Comparison of ENCODE assay signal across 2 cellular contexts in genomic region chr3:111976254-111976653, GRCh38.
TF ChIP-seq lines count a peak whose summit lies in the region.

No MANE protein-coding gene starts in this region.

TF ChIP-seq in A549, 52 proteins besides CTCF, POLR2A, EP300 and RAD21 (continued from another document):
- no peak for TF ChIP-seq BHLHE40 (IDR thresholded peaks at IDR 0.05; ENCODE audit: low read depth, low read length)
- TF ChIP-seq GATA3 (IDR thresholded peaks at IDR 0.05; ENCODE audit: borderline replicate concordance), result no peak
- no peak for TF ChIP-seq HOXA7 (CRISPR knock-in tag; IDR thresholded peaks at IDR 0.05)
- no peak for TF ChIP-seq FOSB (CRISPR knock-in tag; IDR thresholded peaks at IDR 0.05)
- TF ChIP-seq PHF8 (IDR thresholded peaks at IDR 0.05; ENCODE audit: borderline replicate concordance, low read depth), result no peak
- TF ChIP-seq POLR2AphosphoS2 (conservative IDR thresholded peaks at IDR 0.05; ENCODE audit: low read length), result no peak
- no peak for TF ChIP-seq BCL3 (IDR thresholded peaks at IDR 0.05)
- no peak for TF ChIP-seq NPAS2 (CRISPR knock-in tag; IDR thresholded peaks at IDR 0.05; ENCODE audit: borderline replicate concordance)

TF ChIP-seq in SK-N-SH treated with all-trans-retinoic acid at 6 μM for 48 hours, 23 proteins besides CTCF, POLR2A, EP300 and RAD21 (continued from another document):
- TF ChIP-seq, protein P1, sequence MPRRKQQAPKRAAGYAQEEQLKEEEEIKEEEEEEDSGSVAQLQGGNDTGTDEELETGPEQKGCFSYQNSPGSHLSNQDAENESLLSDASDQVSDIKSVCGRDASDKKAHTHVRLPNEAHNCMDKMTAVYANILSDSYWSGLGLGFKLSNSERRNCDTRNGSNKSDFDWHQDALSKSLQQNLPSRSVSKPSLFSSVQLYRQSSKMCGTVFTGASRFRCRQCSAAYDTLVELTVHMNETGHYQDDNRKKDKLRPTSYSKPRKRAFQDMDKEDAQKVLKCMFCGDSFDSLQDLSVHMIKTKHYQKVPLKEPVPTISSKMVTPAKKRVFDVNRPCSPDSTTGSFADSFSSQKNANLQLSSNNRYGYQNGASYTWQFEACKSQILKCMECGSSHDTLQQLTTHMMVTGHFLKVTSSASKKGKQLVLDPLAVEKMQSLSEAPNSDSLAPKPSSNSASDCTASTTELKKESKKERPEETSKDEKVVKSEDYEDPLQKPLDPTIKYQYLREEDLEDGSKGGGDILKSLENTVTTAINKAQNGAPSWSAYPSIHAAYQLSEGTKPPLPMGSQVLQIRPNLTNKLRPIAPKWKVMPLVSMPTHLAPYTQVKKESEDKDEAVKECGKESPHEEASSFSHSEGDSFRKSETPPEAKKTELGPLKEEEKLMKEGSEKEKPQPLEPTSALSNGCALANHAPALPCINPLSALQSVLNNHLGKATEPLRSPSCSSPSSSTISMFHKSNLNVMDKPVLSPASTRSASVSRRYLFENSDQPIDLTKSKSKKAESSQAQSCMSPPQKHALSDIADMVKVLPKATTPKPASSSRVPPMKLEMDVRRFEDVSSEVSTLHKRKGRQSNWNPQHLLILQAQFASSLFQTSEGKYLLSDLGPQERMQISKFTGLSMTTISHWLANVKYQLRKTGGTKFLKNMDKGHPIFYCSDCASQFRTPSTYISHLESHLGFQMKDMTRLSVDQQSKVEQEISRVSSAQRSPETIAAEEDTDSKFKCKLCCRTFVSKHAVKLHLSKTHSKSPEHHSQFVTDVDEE (CRISPR knock-in tag; IDR thresholded peaks at IDR 0.05), result no peak
- no peak for TF ChIP-seq SNAI2 (CRISPR knock-in tag; IDR thresholded peaks at IDR 0.05)
- no peak for TF ChIP-seq GLIS3 (CRISPR knock-in tag; IDR thresholded peaks at IDR 0.05)
- TF ChIP-seq ZNF565 (CRISPR knock-in tag; conservative IDR thresholded peaks at IDR 0.05; ENCODE audit: low read depth), result no peak
- TF ChIP-seq TOX (CRISPR knock-in tag; IDR thresholded peaks at IDR 0.05; ENCODE audit: borderline replicate concordance), result no peak
- TF ChIP-seq TCF4 (CRISPR knock-in tag; IDR thresholded peaks at IDR 0.05; ENCODE audit: borderline replicate concordance), result no peak
- TF ChIP-seq CSDC2 (CRISPR knock-in tag; IDR thresholded peaks at IDR 0.05), result no peak
- no peak for TF ChIP-seq ZNF8 (CRISPR knock-in tag; IDR thresholded peaks at IDR 0.05)
- TF ChIP-seq BACH2 (CRISPR knock-in tag; IDR thresholded peaks at IDR 0.05; ENCODE audit: borderline replicate concordance), result no peak
TF ChIP-seq in SK-N-SH treated with all-trans-retinoic acid at 6 μM for 48 hours: peak in this region for 0.
